22 cellular contexts compared by ENCODE assay signal in the genomic region with DNA sequence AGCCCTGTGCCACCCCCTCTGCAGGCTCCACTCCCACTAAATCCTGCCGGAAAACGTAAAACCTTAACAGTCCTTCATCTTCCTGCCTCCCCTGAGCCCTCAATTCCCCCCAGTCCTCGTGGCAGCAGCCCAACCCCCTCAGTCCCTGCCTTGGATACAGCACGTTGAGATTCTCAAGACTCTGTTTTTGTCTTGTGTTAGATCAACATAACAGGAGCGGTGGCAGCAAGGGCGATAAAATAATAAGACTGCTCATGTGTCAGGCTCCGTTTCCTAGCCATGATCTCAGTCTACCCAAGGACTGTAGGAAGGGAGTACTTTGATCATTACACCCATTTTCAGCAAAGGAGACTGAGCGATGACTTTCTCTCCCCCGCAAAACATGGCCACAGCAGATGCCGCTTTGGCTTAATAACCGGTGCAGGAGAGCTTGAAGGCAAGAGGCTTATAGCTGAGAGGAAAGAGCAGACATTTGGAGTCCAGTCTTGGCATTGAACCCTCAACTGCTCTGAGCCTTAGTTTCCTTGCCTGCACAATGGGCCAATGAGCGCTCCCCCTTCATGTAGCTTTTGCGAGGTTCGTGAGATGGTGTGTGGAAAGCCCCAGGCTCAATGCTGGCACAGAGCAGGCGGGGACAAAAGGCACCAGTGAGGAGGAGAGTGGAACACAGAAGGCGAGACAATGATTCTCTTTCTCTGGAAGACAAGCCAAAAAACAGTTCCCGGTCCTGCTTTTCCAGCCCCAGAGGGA. TPM values are rescaled to one million over a fixed set of nuclear protein-coding genes. Genes with fewer than 3 reads are reported as not detected.
DNase-seq lines count a peak whose midpoint lies in the region; ATAC-seq, FAIRE-seq and TF ChIP-seq lines count a peak whose summit lies in the region.
"Had no signal": no experiment of that assay in that cellular context is flagged by ENCODE, and none has a peak within 500 bp of the region (broad histone marks: within the 10 kb centered on the region; RNA-seq: fewer than 3 reads in every experiment).

No MANE protein-coding gene starts in this region.

- H2AFZ ChIP-seq in HCT116 (ENCODE audit: low read depth, low read length, poor library complexity, severe bottlenecking) (no peak overlapping the region), astrocyte (ENCODE audit: low read depth, low read length) (no peak overlapping the region), keratinocyte (ENCODE audit: control insufficient read depth, low read length) (no peak overlapping the region), osteoblast (ENCODE audit: low read length) (no peak overlapping the region)

- H3K27me3 ChIP-seq in HCT116 (ENCODE audit: insufficient read depth, low read length) (no peaks in the 10 kb centered on the region; the same call in 1 of the 2 replicates), astrocyte (ENCODE audit: insufficient read depth, low read length) (peaks cover 16% of the 10 kb centered on the region), keratinocyte (ENCODE audit: control insufficient read depth, extremely low read depth, insufficient read depth, low read length) (peaks cover 20% of the 10 kb centered on the region), osteoblast (ENCODE audit: insufficient read depth, low read length) (peaks cover 32% of the 10 kb centered on the region)
- H3K27me3 ChIP-seq: BLaER1 had no signal

- no TSS peak for BruUV-seq in HCT116 (replicated peaks; lab: Mats Ljungman, UMichigan)

- CTCF ChIA-PET in HCT116 (lab: Charles Lee) = no interaction called here

- peaks cover 28 to 35% of the 10 kb centered on the region in 2 experiments for H3K4me1 ChIP-seq in HCT116 (ENCODE audit: control insufficient read depth in 1 of 2, insufficient read depth in 2 of 2, low read length in 2 of 2)
- peaks cover 25% of the 10 kb centered on the region for H3K4me1 ChIP-seq in astrocyte (ENCODE audit: insufficient read depth, low read length)
- peaks cover 12% of the 10 kb centered on the region for H3K4me1 ChIP-seq in keratinocyte (ENCODE audit: control insufficient read depth, extremely low read depth, insufficient read depth, low read length)
- H3K4me1 ChIP-seq in osteoblast (ENCODE audit: insufficient read depth, low read length) = peaks cover 10% of the 10 kb centered on the region
- H3K4me1 ChIP-seq: A549 had no signal

- H3K9me3 ChIP-seq in HCT116 (ENCODE audit: control insufficient read depth in 1 of 2, insufficient read depth in 1 of 2, low read depth in 1 of 2, low read length in 2 of 2) (no peaks in the 10 kb centered on the region), astrocyte (ENCODE audit: insufficient read depth, low read depth, low read length) (no peaks in the 10 kb centered on the region), keratinocyte (ENCODE audit: control insufficient read depth, low read depth, low read length) (no peaks in the 10 kb centered on the region), osteoblast (ENCODE audit: low read depth, low read length) (no peaks in the 10 kb centered on the region)
- H3K9me3 ChIP-seq: A549, BLaER1 had no signal

- H3K4me3 ChIP-seq in HCT116 (replicated peaks in 1 of 2; ENCODE audit: low read depth in 1 of 2, low read length in 2 of 2) (no peak overlapping the region), astrocyte (ENCODE audit: insufficient read depth, low read depth, low read length) (no peak overlapping the region), keratinocyte (ENCODE audit: control insufficient read depth in 2 of 3, extremely low read depth in 1 of 3, insufficient read depth in 2 of 3, low read depth in 1 of 3, low read length in 3 of 3) (no peak overlapping the region), osteoblast (ENCODE audit: insufficient read depth, low read length) (no peak overlapping the region)
- H3K4me3 ChIP-seq: A549, BLaER1 had no signal

- H3K27me3 Mint-ChIP-seq in astrocyte (ENCODE audit: low read depth, unreplicated experiment) = peaks cover 46% of the 10 kb centered on the region

- intact Hi-C loops in HCT116 (cut with micrococcal nuclease) = no loop called here

- RAD21 ChIA-PET in HCT116 (lab: Charles Lee; ENCODE audit: low non-redundant PET in 1 of 2, low total read pairs in 2 of 2, uncharacterized antibody in 2 of 2, unreplicated experiment in 2 of 2) = no interaction called here

- dilution Hi-C loops in keratinocyte (cut with MboI; ENCODE audit: extremely low pct_ligation_motif_present, low sequenced_read_pairs) = no loop called here

- FAIRE-seq in astrocyte (lab: Jason Lieb, UNC) = no peak
- FAIRE-seq in keratinocyte (lab: Jason Lieb, UNC) = no peak
- FAIRE-seq: A549, GM12891 had no signal

- H4K20me1 ChIP-seq in HCT116 (ENCODE audit: insufficient read depth) (no peaks in the 10 kb centered on the region), astrocyte (ENCODE audit: insufficient read depth, low read length) (peaks cover 3% of the 10 kb centered on the region), keratinocyte (ENCODE audit: control insufficient read depth, extremely low read depth, insufficient read depth, low read length) (peaks cover 11% of the 10 kb centered on the region), osteoblast (ENCODE audit: insufficient read depth, low read length) (no peaks in the 10 kb centered on the region)
- H4K20me1 ChIP-seq: BLaER1 had no signal

- H3K27ac Mint-ChIP-seq in astrocyte (ENCODE audit: unreplicated experiment) = no peak overlapping the region
- H3K27ac Mint-ChIP-seq: CD4-positive, alpha-beta memory T cell had no signal

- H3K79me2 ChIP-seq in HCT116 (ENCODE audit: insufficient read depth, low read length) (no peaks in the 10 kb centered on the region), astrocyte (ENCODE audit: insufficient read depth, low read length) (no peaks in the 10 kb centered on the region), keratinocyte (ENCODE audit: control insufficient read depth, insufficient read depth, low read length) (no peaks in the 10 kb centered on the region), osteoblast (ENCODE audit: insufficient read depth, low read length) (no peaks in the 10 kb centered on the region)

- H3K4me3 Mint-ChIP-seq in astrocyte (ENCODE audit: unreplicated experiment) = no peak overlapping the region
- H3K4me3 Mint-ChIP-seq: CD4-positive, alpha-beta memory T cell had no signal

- no peak for TF ChIP-seq RAD21 in HCT116 (IDR thresholded peaks at IDR 0.05; ENCODE audit: low read depth)

- H3K36me3 Mint-ChIP-seq in astrocyte (ENCODE audit: low read depth, unreplicated experiment) = no peaks in the 10 kb centered on the region
- H3K36me3 Mint-ChIP-seq: CD4-positive, alpha-beta memory T cell had no signal

- POLR2A ChIA-PET in HCT116 (lab: Charles Lee) = no interaction called here

- H3K9me1 ChIP-seq in keratinocyte (ENCODE audit: control insufficient read depth, extremely low read depth, insufficient read depth, low read length) = no peaks in the 10 kb centered on the region

- DNase-seq in HCT116 (ENCODE audit: low read depth, low spot score) (no peak), astrocyte (ENCODE audit: low read depth) (no peak), keratinocyte (ENCODE audit: low read depth, low spot score) (no peak), osteoblast (ENCODE audit: insufficient read length, low spot score, missing footprints) (peak; percentile 68), SW480 (ENCODE audit: low spot score) (no peak), amniotic stem cell (lab: John Stamatoyannopoulos, UW) (no peak), NAMALWA (ENCODE audit: low spot score) (no peak)
- DNase-seq: CD4-positive, alpha-beta memory T cell; DMS153; GOT3; MM.1S; NCI-H1092 treated with DMSO at 0.1 percent for 48 hours; NCI-H146; NCI-H2029 treated with DMSO at 0.1 percent for 48 hours; NCI-H2171; NCI-H446; NCI-H69; NK-92 treated with Interleukin-12 subunit alpha and Interleukin-12 subunit beta, amount 100 ng/mL, for 24 hours; SHP77 had no signal

- no peak overlapping the region for H3K9ac ChIP-seq in HCT116 (ENCODE audit: low read length)
- no peak overlapping the region for H3K9ac ChIP-seq in astrocyte (ENCODE audit: low read length)
- no peak overlapping the region for H3K9ac ChIP-seq in keratinocyte (ENCODE audit: control insufficient read depth, extremely low read depth, insufficient read depth, low read length)
- H3K9ac ChIP-seq: BLaER1 had no signal

- peak overlapping the region; percentile 40; the same call in 1 of the 2 replicates for H3K4me2 ChIP-seq in HCT116 (ENCODE audit: low read length)
- peak overlapping the region; percentile 20 for H3K4me2 ChIP-seq in astrocyte (ENCODE audit: low read length)
- H3K4me2 ChIP-seq in keratinocyte (ENCODE audit: control insufficient read depth, extremely low read depth, insufficient read depth, low read depth, low read length) = peak overlapping the region; percentile 53
- no peak overlapping the region for H3K4me2 ChIP-seq in osteoblast (ENCODE audit: insufficient read depth, low read length)
- H3K4me2 ChIP-seq: A549, BLaER1 had no signal

- H3K27ac ChIP-seq in HCT116 (ENCODE audit: low read depth, low read length) = no peak overlapping the region
- H3K27ac ChIP-seq in astrocyte (ENCODE audit: low read depth, low read length) = no peak overlapping the region
- H3K27ac ChIP-seq in keratinocyte (ENCODE audit: control insufficient read depth, insufficient read depth, low read length) = peak overlapping the region; percentile 6
- no peak overlapping the region for H3K27ac ChIP-seq in osteoblast (ENCODE audit: low read depth, low read length)
- H3K27ac ChIP-seq: A549, BLaER1 had no signal

- TF ChIP-seq CTCF in HCT116 (IDR thresholded peaks at IDR 0.05 in 2 of 3, conservative IDR thresholded peaks at IDR 0.05 in 1 of 3; ENCODE audit: borderline replicate concordance in 1 of 3, insufficient read depth in 1 of 3, low read depth in 2 of 3, low read length in 2 of 3) (no peak), astrocyte (IDR thresholded peaks at IDR 0.05; ENCODE audit: insufficient read depth, low read depth, low read length) (no peak), keratinocyte (optimal IDR thresholded peaks at IDR 0.05 in 1 of 3, IDR thresholded peaks at IDR 0.05 in 1 of 3, conservative IDR thresholded peaks at IDR 0.05 in 1 of 3; ENCODE audit: extremely low read depth in 1 of 3, insufficient read depth in 2 of 3, low read length in 3 of 3) (no peak), osteoblast (IDR thresholded peaks at IDR 0.05; ENCODE audit: extremely low read depth, low read depth, low read length) (no peak)

- H3K9me2 ChIP-seq in HCT116 (ENCODE audit: insufficient read depth) = no peaks in the 10 kb centered on the region

- peaks cover 17% of the 10 kb centered on the region for H3K4me1 Mint-ChIP-seq in astrocyte (ENCODE audit: low read depth, unreplicated experiment)

- no peaks in the 10 kb centered on the region for H3K36me3 ChIP-seq in HCT116 (ENCODE audit: control insufficient read depth in 1 of 2, insufficient read depth in 2 of 2, low read length in 2 of 2)
- H3K36me3 ChIP-seq in astrocyte (ENCODE audit: insufficient read depth, low read length) = no peaks in the 10 kb centered on the region
- no peaks in the 10 kb centered on the region for H3K36me3 ChIP-seq in keratinocyte (ENCODE audit: control insufficient read depth in 2 of 2, extremely low read depth in 1 of 2, insufficient read depth in 2 of 2, low read length in 2 of 2)
- H3K36me3 ChIP-seq in osteoblast (ENCODE audit: insufficient read depth, low read length) = no peaks in the 10 kb centered on the region
- H3K36me3 ChIP-seq: BLaER1 had no signal

- TF ChIP-seq POLR2A in HCT116 (IDR thresholded peaks at IDR 0.05; ENCODE audit: borderline replicate concordance, extremely low read depth, insufficient read depth, insufficient read length) = no peak

- no peaks in the 10 kb centered on the region for H3K9me3 Mint-ChIP-seq in astrocyte (ENCODE audit: unreplicated experiment)
- H3K9me3 Mint-ChIP-seq: CD4-positive, alpha-beta memory T cell had no signal

- no peak for ATAC-seq in HCT116

RNA-seq across cellular contexts. Expression of gene PCBD1, which starts 42.1 kb away (rescaled TPM):
- total RNA-seq in HCT116 (2021; ENCODE audit: unreplicated experiment) = 163 TPM
- 181 and 236 TPM in 2 replicates for polyA plus RNA-seq in HCT116 (2012)
- total RNA-seq in astrocyte = 48.5 and 54.6 TPM in 2 replicates
- polyA plus RNA-seq in keratinocyte = 41.5 to 59.3 TPM (median 43.5 TPM) in 3 replicates
- polyA plus RNA-seq in keratinocyte (2011; ENCODE audit: low read depth) = 5.8 TPM
- polyA plus RNA-seq in keratinocyte (2011; cell fraction: cytosol; rRNA removed) = 74.4 and 77.2 TPM in 2 replicates
- 21.5 and 22.9 TPM in 2 replicates for polyA plus RNA-seq in keratinocyte (2011; cell fraction: nucleus; rRNA removed)
- polyA plus RNA-seq in keratinocyte (2012; ENCODE audit: low replicate concordance) = 55.1 and 58.5 TPM in 2 replicates
- 21.5 to 29.7 TPM (median 28.0 TPM) in 3 replicates for polyA minus RNA-seq in keratinocyte
- polyA minus RNA-seq in keratinocyte (2011; cell fraction: cytosol; rRNA and poly(A)+ RNA removed) = 37.0 TPM
- polyA minus RNA-seq in keratinocyte (2011; cell fraction: nucleus; rRNA and poly(A)+ RNA removed) = 4.3 and 11.2 TPM in 2 replicates
- total RNA-seq in osteoblast = 19.9 and 21.8 TPM in 2 replicates
